Comparison of ENCODE assay signal across 1 cellular context in genomic region chr7:23287612-23288011, GRCh38.
TF ChIP-seq lines count a peak whose summit lies in the region.

No MANE protein-coding gene starts in this region.

TF ChIP-seq in K562, 482 proteins besides CTCF, POLR2A, EP300 and RAD21 (continued from another document):
- no peak for TF ChIP-seq ATF6 (CRISPR knock-in tag; IDR thresholded peaks at IDR 0.05)
- no peak for TF ChIP-seq BHLHE40 (IDR thresholded peaks at IDR 0.05; ENCODE audit: low read length)
- no peak for TF ChIP-seq CSDE1 (IDR thresholded peaks at IDR 0.05)
- TF ChIP-seq, protein P1, sequence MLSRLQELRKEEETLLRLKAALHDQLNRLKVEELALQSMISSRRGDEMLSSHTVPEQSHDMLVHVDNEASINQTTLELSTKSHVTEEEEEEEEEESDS (CRISPR knock-in tag; IDR thresholded peaks at IDR 0.05), result no peak
- no peak for TF ChIP-seq CREB3L1 (IDR thresholded peaks at IDR 0.05; ENCODE audit: borderline replicate concordance, low read depth)
- no peak for TF ChIP-seq TCF7L2 (IDR thresholded peaks at IDR 0.05; ENCODE audit: low read depth, low read length)
- no peak for TF ChIP-seq ZNF146 (CRISPR knock-in tag; IDR thresholded peaks at IDR 0.05; ENCODE audit: unreplicated experiment)
- no peak for TF ChIP-seq KLF16 (IDR thresholded peaks at IDR 0.05)
- TF ChIP-seq SAFB (IDR thresholded peaks at IDR 0.05; ENCODE audit: borderline replicate concordance, low read depth, low read length), result no peak
- no peak for TF ChIP-seq EWSR1 (IDR thresholded peaks at IDR 0.05; ENCODE audit: borderline replicate concordance, low read depth, partially characterized antibody)
- no peak for TF ChIP-seq ARID4B (CRISPR knock-in tag; IDR thresholded peaks at IDR 0.05)
- no peak for TF ChIP-seq ZNF79 (CRISPR knock-in tag; IDR thresholded peaks at IDR 0.05; ENCODE audit: low read depth)
